ENCODE assay signal across 10 cellular contexts in genomic region chr14:90642239-90642717, GRCh38.
DNase-seq lines count a peak whose midpoint lies in the region; ATAC-seq and TF ChIP-seq lines count a peak whose summit lies in the region.
"Had no signal": no experiment of that assay in that cellular context is flagged by ENCODE, and none has a peak within 500 bp of the region (broad histone marks: within the 10 kb centered on the region; RNA-seq: fewer than 3 reads in every experiment).

No MANE protein-coding gene starts in this region.

- no peaks in the 10 kb centered on the region for H3K36me3 Mint-ChIP-seq in activated T-cell treated with anti-CD3 and anti-CD28 coated beads, Interleukin-2, amount 50 U/mL, for 72 hours (ENCODE audit: insufficient read depth in 2 of 2)

- H3K27ac ChIP-seq in HUES48 (ENCODE audit: low read depth, low read length) (peak overlapping the region; percentile 96), dorsolateral prefrontal cortex (peak overlapping the region; percentile 2 to 93 (median 79)), rectal smooth muscle tissue (ENCODE audit: low read depth, low read length) (peak overlapping the region; percentile 90)

- H3K27ac Mint-ChIP-seq in activated T-cell treated with anti-CD3 and anti-CD28 coated beads, Interleukin-2, amount 50 U/mL, for 72 hours: no peak overlapping the region
- H3K27ac Mint-ChIP-seq: activated CD8-positive, alpha-beta T cell treated with anti-CD3 and anti-CD28 coated beads, Interleukin-2, amount 10 ng/mL, durations not matched to agents 7 days and 5 days had no signal

- no peaks in the 10 kb centered on the region for H3K36me3 ChIP-seq in HUES48 (ENCODE audit: control insufficient read depth, insufficient read depth, low read length)
- peaks cover 2% of the 10 kb centered on the region for H3K36me3 ChIP-seq in rectal smooth muscle tissue (ENCODE audit: control insufficient read depth, insufficient read depth, low read length)

- H3K4me3 Mint-ChIP-seq in activated T-cell treated with anti-CD3 and anti-CD28 coated beads, Interleukin-2, amount 50 U/mL, for 72 hours: no peak overlapping the region
- H3K4me3 Mint-ChIP-seq: activated CD8-positive, alpha-beta T cell treated with anti-CD3 and anti-CD28 coated beads, Interleukin-2, amount 10 ng/mL, durations not matched to agents 7 days and 5 days had no signal

- TF ChIP-seq CTCF in dorsolateral prefrontal cortex (IDR thresholded peaks at IDR 0.05 in 54 of 56, conservative IDR thresholded peaks at IDR 0.05 in 2 of 56; ENCODE audit: low read depth in 1 of 56, partially characterized antibody in 56 of 56): no peak

- H3K4me1 ChIP-seq in HUES48 (ENCODE audit: control insufficient read depth, insufficient read depth, low read length): peaks cover 51% of the 10 kb centered on the region
- peaks cover 40% of the 10 kb centered on the region for H3K4me1 ChIP-seq in rectal smooth muscle tissue (ENCODE audit: control insufficient read depth, insufficient read depth, low read length)

- DNase-seq in dorsolateral prefrontal cortex (peak in 1 of 10 donors; percentile 2), iPS-NIHi11 (ENCODE audit: low spot score) (peak; percentile 63), NCI-H2196 treated with DMSO at 0.1 percent for 48 hours (lab: John Stamatoyannopoulos, UW; ENCODE audit: unreplicated experiment) (no peak), COLO668 (lab: John Stamatoyannopoulos, UW; ENCODE audit: unreplicated experiment) (no peak)
- DNase-seq in activated T-cell treated with anti-CD3 and anti-CD28 coated beads, Interleukin-2, amount 50 U/mL, for 72 hours: no peak
- DNase-seq: activated CD8-positive, alpha-beta T cell treated with anti-CD3 and anti-CD28 coated beads, Interleukin-2, amount 10 ng/mL, durations not matched to agents 7 days and 5 days; NCI-H446 treated with DMSO at 0.1 percent for 48 hours had no signal

- intact Hi-C loops in dorsolateral prefrontal cortex (cut with DNase I): no loop called here

- H3K9ac ChIP-seq in HUES48 (ENCODE audit: low read depth, low read length) (peak overlapping the region; percentile 32), rectal smooth muscle tissue (ENCODE audit: low read length) (no peak overlapping the region)

- H3K27me3 ChIP-seq in HUES48 (ENCODE audit: control insufficient read depth, insufficient read depth, low read length): no peaks in the 10 kb centered on the region
- no peaks in the 10 kb centered on the region for H3K27me3 ChIP-seq in dorsolateral prefrontal cortex
- H3K27me3 ChIP-seq in rectal smooth muscle tissue (ENCODE audit: control insufficient read depth, insufficient read depth, low read length): no peaks in the 10 kb centered on the region

- no peaks in the 10 kb centered on the region for H3K9me3 Mint-ChIP-seq in activated T-cell treated with anti-CD3 and anti-CD28 coated beads, Interleukin-2, amount 50 U/mL, for 72 hours

- no peak for ATAC-seq in activated T-cell treated with anti-CD3 and anti-CD28 coated beads, Interleukin-2, amount 50 U/mL, for 72 hours (replicated peaks in 1 of 2)
- ATAC-seq in GM18873 (IDR thresholded peaks at IDR 0.05; ENCODE audit: low FRiP score, unreplicated experiment): no peak
- ATAC-seq: activated CD8-positive, alpha-beta T cell treated with anti-CD3 and anti-CD28 coated beads, Interleukin-2, amount 10 ng/mL, durations not matched to agents 7 days and 5 days had no signal

- H3K4me1 Mint-ChIP-seq in activated T-cell treated with anti-CD3 and anti-CD28 coated beads, Interleukin-2, amount 50 U/mL, for 72 hours (ENCODE audit: low read depth): no peaks in the 10 kb centered on the region

- no peaks in the 10 kb centered on the region for H3K27me3 Mint-ChIP-seq in activated T-cell treated with anti-CD3 and anti-CD28 coated beads, Interleukin-2, amount 50 U/mL, for 72 hours (ENCODE audit: low read depth)

- no peaks in the 10 kb centered on the region for H3K9me3 ChIP-seq in HUES48 (ENCODE audit: control insufficient read depth, insufficient read depth, low read length)

- H3K4me3 ChIP-seq in HUES48 (ENCODE audit: low read depth, low read length) (peak overlapping the region; percentile 30; the same call in 1 of the 2 replicates), dorsolateral prefrontal cortex (peak overlapping the region in 2 of 59 donors; percentile 1 to 2), rectal smooth muscle tissue (ENCODE audit: low read length) (no peak overlapping the region)
